Comparison of ENCODE assay signal across 23 cellular contexts in the genomic region with DNA sequence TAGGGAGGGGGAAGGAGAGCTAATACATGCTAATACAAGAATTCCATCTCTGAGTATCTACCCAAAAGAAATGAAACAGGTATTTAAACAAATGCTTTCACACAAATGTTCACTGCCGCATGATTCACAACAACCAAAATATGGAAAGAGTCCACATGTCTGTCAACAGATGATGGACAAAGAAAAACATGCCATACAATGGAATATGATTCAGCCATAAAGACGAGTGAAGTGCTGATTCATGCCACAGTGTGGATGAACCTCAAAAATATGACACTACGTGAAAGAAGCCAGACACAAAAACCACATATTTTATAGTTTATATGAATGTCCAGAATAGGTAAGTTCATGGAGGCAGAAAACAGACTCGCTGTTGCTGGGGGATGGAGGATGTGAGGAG.
DNase-seq lines count a peak whose midpoint lies in the region; ATAC-seq, FAIRE-seq and TF ChIP-seq lines count a peak whose summit lies in the region.
"Had no signal": no experiment of that assay in that cellular context is flagged by ENCODE, and none has a peak within 500 bp of the region (broad histone marks: within the 10 kb centered on the region; RNA-seq: fewer than 3 reads in every experiment).

No MANE protein-coding gene starts in this region.

- H3K27ac ChIP-seq in K562 (ENCODE audit: extremely low read depth, low read depth, low read length) (no peak overlapping the region), neuronal stem cell (replicated peaks; ENCODE audit: low read length) (no peak overlapping the region)
- H3K27ac ChIP-seq: gastrocnemius medialis, HL-60, PC-9, upper lobe of right lung had no signal

- no peak for FAIRE-seq in K562 (lab: Jason Lieb, UNC)

- H3K79me1 ChIP-seq in neuronal stem cell (ENCODE audit: low read depth, low read length) = no peaks in the 10 kb centered on the region

- H3K18ac ChIP-seq in neuronal stem cell (ENCODE audit: low read length) = no peak overlapping the region

- H2AFZ ChIP-seq in K562 (ENCODE audit: low read depth, low read length) (no peak overlapping the region), neuronal stem cell (ENCODE audit: low read length) (no peak overlapping the region)
- H2AFZ ChIP-seq: PC-9 had no signal

- H4K20me1 ChIP-seq in K562 (replicated peaks; ENCODE audit: control insufficient read depth, insufficient read depth, low read length) = no peaks in the 10 kb centered on the region; the same call in 1 of the 2 replicates

- in situ Hi-C loops in K562 (cut with MboI) = no loop called here

- H3K27me3 ChIP-seq in K562 (ENCODE audit: control insufficient read depth in 2 of 2, insufficient read depth in 2 of 2, low read length in 2 of 2) = peaks cover 36 to 66% of the 10 kb centered on the region in 2 experiments
- peaks cover 0 to 8% (median 0%) of the 10 kb centered on the region in 3 experiments for H3K27me3 ChIP-seq in neuronal stem cell (ENCODE audit: control insufficient read depth in 3 of 3, insufficient read depth in 3 of 3, low read depth in 1 of 3, low read length in 3 of 3)
- H3K27me3 ChIP-seq: gastrocnemius medialis, upper lobe of right lung had no signal

- H2BK5ac ChIP-seq in neuronal stem cell (ENCODE audit: low read length) = no peak overlapping the region

- ATAC-seq in K562 = no peak
- ATAC-seq: gastrocnemius medialis, left cardiac atrium, sciatic nerve, upper lobe of right lung had no signal

- TF ChIP-seq RAD21 in K562 (CRISPR knock-in tag; conservative IDR thresholded peaks at IDR 0.05 in 1 of 2, IDR thresholded peaks at IDR 0.05 in 1 of 2) = no peak

- H3K36me3 ChIP-seq in K562 (ENCODE audit: control insufficient read depth, insufficient read depth, low read length) (no peaks in the 10 kb centered on the region), neuronal stem cell (replicated peaks in 1 of 2; ENCODE audit: control insufficient read depth in 2 of 2, insufficient read depth in 2 of 2, low read length in 2 of 2) (no peaks in the 10 kb centered on the region)
- H3K36me3 ChIP-seq: gastrocnemius medialis, HAP-1, upper lobe of right lung had no signal

- H3K23ac ChIP-seq in neuronal stem cell (ENCODE audit: low read depth, low read length, poor library complexity) = no peak overlapping the region

- CTCF ChIA-PET in K562 (lab: Yijun Ruan, JAX; ENCODE audit: low intra/inter-chr PET ratio) = no interaction called here

- H3K9me3 ChIP-seq in K562 (replicated peaks; ENCODE audit: control insufficient read depth, insufficient read depth, low read depth, low read length) (no peaks in the 10 kb centered on the region), neuronal stem cell (replicated peaks in 1 of 2; ENCODE audit: control insufficient read depth in 2 of 2, insufficient read depth in 1 of 2, low read depth in 1 of 2, low read length in 2 of 2) (no peaks in the 10 kb centered on the region)
- H3K9me3 ChIP-seq: gastrocnemius medialis, HAP-1, upper lobe of right lung had no signal

- no peak overlapping the region for H2BK15ac ChIP-seq in neuronal stem cell (ENCODE audit: low read length)

- H2BK12ac ChIP-seq in neuronal stem cell (ENCODE audit: low read length) = no peak overlapping the region

- intact Hi-C loops in K562 (cut with micrococcal nuclease) = no loop called here

- TF ChIP-seq CTCF in AG10803 (conservative IDR thresholded peaks at IDR 0.05; ENCODE audit: low read length) (no peak), K562 (IDR thresholded peaks at IDR 0.05 in 2 of 3, conservative IDR thresholded peaks at IDR 0.05 in 1 of 3; ENCODE audit: insufficient read depth in 2 of 3, low read depth in 1 of 3, low read length in 3 of 3) (no peak), foreskin fibroblast (IDR thresholded peaks at IDR 0.05; ENCODE audit: low read depth, low read length) (no peak)

- no TSS peak for BruUV-seq in K562 (replicated peaks; lab: Mats Ljungman, UMichigan)

- H3K9ac ChIP-seq in K562 (ENCODE audit: insufficient read depth in 1 of 2, low read depth in 2 of 2, low read length in 2 of 2) = no peak overlapping the region
- H3K9ac ChIP-seq in neuronal stem cell (ENCODE audit: low read depth, low read length, poor library complexity) = no peak overlapping the region

- POLR2A ChIA-PET in K562 (lab: Yijun Ruan, JAX) = no interaction called here

- H3K4me3 ChIP-seq in AG10803 (ENCODE audit: low read length) (no peak overlapping the region), K562 (no peak overlapping the region), foreskin fibroblast (ENCODE audit: low read depth in 1 of 2, low read length in 2 of 2) (no peak overlapping the region), neuronal stem cell (ENCODE audit: low read length in 2 of 2) (no peak overlapping the region)
- H3K4me3 ChIP-seq: gastrocnemius medialis, HAP-1, PC-9, upper lobe of right lung had no signal

- H3K14ac ChIP-seq in neuronal stem cell (ENCODE audit: low read length) = no peak overlapping the region

- DNase-seq in AG10803 (ENCODE audit: low read depth) (peak; percentile 53), LHCN-M2 (ENCODE audit: low read depth) (peak; percentile 80), K562 (ENCODE audit: extremely low read depth in 1 of 4, low spot score in 3 of 4) (no peak), foreskin fibroblast (peak; percentile 19 to 39), neuronal stem cell (ENCODE audit: low spot score) (no peak), cerebellar cortex (ENCODE audit: low spot score) (no peak), mucosa of gallbladder (ENCODE audit: low spot score) (no peak)
- no peak for DNase-seq in activated CD4-positive, CD25-positive, alpha-beta regulatory T cell treated with anti-CD3 and anti-CD28 coated beads, Interleukin-2, amount 50 U/mL, for 72 hours
- DNase-seq: activated CD4-positive, alpha-beta T cell treated with anti-CD3 and anti-CD28 coated beads for 1 hour; CD8-positive, alpha-beta memory T cell; cerebellar nuclear complex; DND-41; gastrocnemius medialis; KBM-7; left cardiac atrium; NCI-H1092; NCI-H748 treated with DMSO at 0.1 percent for 48 hours; PC-9; T1000 had no signal

- H3K4me2 ChIP-seq in K562 (ENCODE audit: insufficient read depth, low read length) (no peak overlapping the region), neuronal stem cell (ENCODE audit: insufficient read depth, low read length, poor library complexity, severe bottlenecking) (no peak overlapping the region)
- H3K4me2 ChIP-seq: PC-9 had no signal

- H3K4me1 ChIP-seq in K562 (replicated peaks in 1 of 2; ENCODE audit: control insufficient read depth in 2 of 2, insufficient read depth in 2 of 2, low read length in 2 of 2) = peaks cover 0 to 13% of the 10 kb centered on the region in 2 experiments; a peak in 2 of 5 replicates
- peaks cover 0 to 7% of the 10 kb centered on the region in 2 donors for H3K4me1 ChIP-seq in neuronal stem cell (ENCODE audit: control insufficient read depth in 2 of 2, insufficient read depth in 1 of 2, low read depth in 1 of 2, low read length in 2 of 2)
- H3K4me1 ChIP-seq: gastrocnemius medialis, HAP-1, upper lobe of right lung had no signal

- H3K4ac ChIP-seq in neuronal stem cell (ENCODE audit: low read length) = no peak overlapping the region

- TF ChIP-seq EP300 in K562 (IDR thresholded peaks at IDR 0.05; ENCODE audit: low read length) = no peak

- no peak overlapping the region for H4K8ac ChIP-seq in neuronal stem cell (ENCODE audit: low read depth, low read length)

- no peaks in the 10 kb centered on the region for H3K79me2 ChIP-seq in K562 (ENCODE audit: control insufficient read depth, insufficient read depth, low read length)

- no peak for TF ChIP-seq POLR2A in K562 (conservative IDR thresholded peaks at IDR 0.05)

- H3K9me1 ChIP-seq in K562 (ENCODE audit: control insufficient read depth, insufficient read depth, low read length) = no peaks in the 10 kb centered on the region

- H2BK120ac ChIP-seq in neuronal stem cell (ENCODE audit: low read depth, low read length) = no peak overlapping the region

- H4K91ac ChIP-seq in neuronal stem cell (ENCODE audit: low read depth, low read length, poor library complexity) = no peak overlapping the region

- WGBS in K562 (ENCODE audit: insufficient coverage, low coverage, missing lambda C conversion rate) = 12% methylated on average over 4 of the region's 4 CpGs
- WGBS in neuronal stem cell (ENCODE audit: extremely low coverage in 2 of 2, insufficient read length in 2 of 2, insufficient replicate concordance in 1 of 2), 2 donors = no CpG with 5 or more reads among the region's 4 CpGs

- no peak overlapping the region for H2AK5ac ChIP-seq in neuronal stem cell (ENCODE audit: low read depth, low read length)

TF ChIP-seq in K562, 482 proteins besides CTCF, POLR2A, EP300 and RAD21 (continues in another document):
- TF ChIP-seq SETDB1 (IDR thresholded peaks at IDR 0.05; ENCODE audit: low read length) (no peak), C11orf30 (IDR thresholded peaks at IDR 0.05; ENCODE audit: low read depth) (peak; percentile 66), NFE2 (IDR thresholded peaks at IDR 0.05; ENCODE audit: low read depth) (peak; percentile 63), MAFG (tag; conservative IDR thresholded peaks at IDR 0.05) (peak; percentile 71), TCF7L2 (IDR thresholded peaks at IDR 0.05; ENCODE audit: low read depth, low read length) (no peak), MEIS2 (IDR thresholded peaks at IDR 0.05; ENCODE audit: partially characterized antibody) (peak; percentile 28), NFE2L1 (tag; IDR thresholded peaks at IDR 0.05; ENCODE audit: borderline replicate concordance, low read depth) (peak; percentile 16; the same call in 1 of the 2 replicates)
- TF ChIP-seq, protein P1, sequence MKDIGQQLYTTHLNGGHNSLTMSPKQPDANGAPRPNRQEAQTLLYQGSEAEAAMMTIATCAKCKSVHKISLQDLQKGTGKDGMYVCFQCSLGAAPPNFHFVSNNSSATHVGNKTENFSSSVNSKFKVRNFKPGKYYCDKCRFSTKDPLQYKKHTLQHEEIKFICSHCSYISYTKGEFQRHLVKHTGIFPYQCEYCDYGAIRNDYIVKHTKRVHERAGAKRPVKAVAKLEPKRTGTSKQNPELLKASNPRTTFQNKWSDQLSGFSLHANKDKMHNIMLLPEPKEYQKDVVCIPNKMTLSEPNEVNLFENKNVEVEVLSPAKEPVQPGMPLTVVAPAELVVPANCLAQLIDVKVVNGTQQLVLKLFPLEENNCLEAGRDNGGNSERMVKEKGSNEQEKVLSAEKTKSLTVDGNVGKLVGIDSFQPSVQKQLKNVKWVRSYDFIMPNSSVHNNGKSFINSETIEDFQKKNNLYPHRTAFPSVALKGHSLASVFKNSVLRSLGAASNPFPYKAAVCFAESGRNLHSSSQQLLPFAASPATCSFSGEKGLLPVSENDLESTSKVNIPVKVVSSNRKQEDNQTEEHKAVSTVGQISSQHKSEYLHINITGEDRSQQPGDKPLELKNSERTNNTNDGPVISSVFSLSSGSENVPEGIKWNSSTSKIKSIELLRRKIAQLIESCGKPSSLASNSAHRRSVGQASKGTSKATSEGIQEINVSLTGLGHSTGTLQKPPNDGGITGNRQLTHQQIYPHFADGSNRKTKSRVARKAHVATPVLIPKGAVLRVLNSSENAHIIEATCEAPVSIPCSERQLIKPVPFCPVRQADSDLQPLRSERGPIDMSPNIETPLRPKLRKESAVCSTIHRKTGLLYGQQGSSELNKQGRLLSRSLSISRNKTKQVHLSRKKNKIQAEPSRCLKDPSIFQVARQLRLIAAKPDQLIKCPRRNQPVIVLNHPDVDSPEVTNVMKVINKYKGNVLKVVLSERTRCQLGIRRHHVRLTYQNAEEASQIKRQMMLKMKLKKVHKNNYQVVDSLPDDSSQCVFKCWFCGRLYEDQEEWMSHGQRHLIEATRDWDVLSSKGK (CRISPR knock-in tag; IDR thresholded peaks at IDR 0.05) = no peak

Comparison
In these comparisons a context has a peak if more than half of its experiments do, and no peak if none do; other contexts are left out.
1. DNase-seq: peak in AG10803 (single experiment), LHCN-M2 (single experiment) and foreskin fibroblast (2 of 2); none in K562 (0 of 4), neuronal stem cell (single experiment), cerebellar cortex (single experiment), activated CD4-positive, CD25-positive, alpha-beta regulatory T cell treated with anti-CD3 and anti-CD28 coated beads, Interleukin-2, amount 50 U/mL, for 72 hours (single experiment) and mucosa of gallbladder (single experiment).